ENCODE assay signal across 8 cellular contexts in genomic region chr1:222589462-222590302, GRCh38. TPM values are rescaled to one million over a fixed set of nuclear protein-coding genes. Genes with fewer than 3 reads are reported as not detected.
DNase-seq lines count a peak whose midpoint lies in the region; TF ChIP-seq lines count a peak whose summit lies in the region.

TSS of gene TAF1A (minus strand) at chr1:222589933.

- in situ Hi-C loops in G401 (cut with HindIII; ENCODE audit: low sequenced_read_pairs), result no loop called here

- no peaks in the 10 kb centered on the region for H3K9me3 ChIP-seq in Loucy (ENCODE audit: insufficient read depth, low read depth, low read length)
- no peaks in the 10 kb centered on the region for H3K9me3 ChIP-seq in stomach smooth muscle (ENCODE audit: control insufficient read depth in 2 of 2, low read length in 2 of 2)

- H3K9me3 Mint-ChIP-seq in neural crest cell, result no peaks in the 10 kb centered on the region

- H3K36me3 ChIP-seq in H7 (replicated peaks; ENCODE audit: control insufficient read depth, insufficient read depth, low read length), result peaks cover 6% of the 10 kb centered on the region
- H3K36me3 ChIP-seq in Loucy (ENCODE audit: insufficient read depth, low read length), result no peaks in the 10 kb centered on the region; the same call in 1 of the 2 replicates
- H3K36me3 ChIP-seq in stomach smooth muscle (ENCODE audit: control insufficient read depth in 2 of 2, insufficient read depth in 2 of 2, low read length in 2 of 2), result peaks cover 0 to 3% of the 10 kb centered on the region in 2 donors

- DNase-seq in G401 (ENCODE audit: low spot score) (peak; percentile 92), H7 (peak; percentile 68), SIG-M5 treated with dmso at 0.1 percent for 504 hours (lab: John Stamatoyannopoulos, UW; ENCODE audit: unreplicated experiment) (peak; percentile 92), activated gamma-delta T cell (lab: John Stamatoyannopoulos, UW) (peak; percentile 53), foreskin fibroblast (peak; percentile 72 to 91), neural crest cell (ENCODE audit: low read depth, low spot score) (peak; percentile 63)

- H3K9ac ChIP-seq in Loucy (ENCODE audit: low read depth, low read length, poor library complexity, severe bottlenecking) (peak within 1 kb of the TSS; percentile 88), stomach smooth muscle (ENCODE audit: low read length in 2 of 2) (peak within 1 kb of the TSS; percentile 80 to 82)

- peaks cover 17% of the 10 kb centered on the region for H3K27me3 Mint-ChIP-seq in neural crest cell (ENCODE audit: low read depth)

- no peaks in the 10 kb centered on the region for H3F3A ChIP-seq in Loucy (ENCODE audit: low read depth)

- H3K4me3 ChIP-seq in H7 (ENCODE audit: insufficient read depth, low read depth, low read length) (peak within 1 kb of the TSS; percentile 81), Loucy (ENCODE audit: low read length, poor library complexity, severe bottlenecking) (peak within 1 kb of the TSS; percentile 99), foreskin fibroblast (ENCODE audit: low read depth in 1 of 2, low read length in 2 of 2) (peak within 1 kb of the TSS; percentile 68 to 92), stomach smooth muscle (ENCODE audit: low read length in 2 of 2) (peak within 1 kb of the TSS; percentile 87 to 88)

- H3K4me3 Mint-ChIP-seq in neural crest cell, result peak within 1 kb of the TSS; percentile 99

- H3K36me3 Mint-ChIP-seq in neural crest cell (ENCODE audit: low read depth), result no peaks in the 10 kb centered on the region

- no peak for TF ChIP-seq CTCF in Loucy (conservative IDR thresholded peaks at IDR 0.05; ENCODE audit: low read length)
- no peak for TF ChIP-seq CTCF in foreskin fibroblast (IDR thresholded peaks at IDR 0.05; ENCODE audit: low read depth, low read length)
- TF ChIP-seq CTCF in neural crest cell (conservative IDR thresholded peaks at IDR 0.05), result no peak

- peak within 1 kb of the TSS; percentile 91 for H3K4me2 ChIP-seq in Loucy (ENCODE audit: low read depth, low read length, poor library complexity, severe bottlenecking)

- H3K9me2 ChIP-seq in Loucy (replicated peaks; ENCODE audit: low read depth, low read length), result no peaks in the 10 kb centered on the region

- peaks cover 10% of the 10 kb centered on the region for H4K20me1 ChIP-seq in Loucy (ENCODE audit: insufficient read depth, low read length, poor library complexity, severe bottlenecking)

- H3K27me3 ChIP-seq in H7 (ENCODE audit: control insufficient read depth, insufficient read depth, low read length) (no peaks in the 10 kb centered on the region; the same call in 1 of the 2 replicates), Loucy (ENCODE audit: insufficient read depth, low read length, poor library complexity, severe bottlenecking) (peaks cover 47% of the 10 kb centered on the region), stomach smooth muscle (ENCODE audit: control insufficient read depth in 1 of 2, insufficient read depth in 2 of 2, low read length in 2 of 2) (no peaks in the 10 kb centered on the region)

- peaks cover 34% of the 10 kb centered on the region for H3K4me1 Mint-ChIP-seq in neural crest cell

- peaks cover 46% of the 10 kb centered on the region for H3K4me1 ChIP-seq in Loucy (ENCODE audit: insufficient read depth, low read length, poor library complexity, severe bottlenecking)
- H3K4me1 ChIP-seq in stomach smooth muscle (ENCODE audit: control insufficient read depth, insufficient read depth, low read length), result peaks cover 4% of the 10 kb centered on the region

- H2AFZ ChIP-seq in Loucy (ENCODE audit: low read length), result peak within 1 kb of the TSS; percentile 100

- peak within 1 kb of the TSS; percentile 69 for H3K27ac ChIP-seq in stomach smooth muscle (ENCODE audit: low read length)

- peak within 1 kb of the TSS; percentile 96 for H3K27ac Mint-ChIP-seq in neural crest cell (ENCODE audit: unreplicated experiment)

- peaks cover 51% of the 10 kb centered on the region for H3K79me2 ChIP-seq in Loucy (ENCODE audit: insufficient read depth, low read length)

RNA-seq across cellular contexts. Expression of gene TAF1A, which starts in this region (rescaled TPM):
- 3.1 and 18.4 TPM in 2 replicates for total RNA-seq in G401 (2014; rRNA removed; shearing (Covaris generic))
- 20.6 and 24.0 TPM in 2 replicates for total RNA-seq in H7 (2014; rRNA removed; shearing (Covaris generic))
- 19.7 and 22.7 TPM in 2 replicates for total RNA-seq in neural crest cell

Comparison
In these comparisons a context has a peak if more than half of its experiments do, and no peak if none do; other contexts are left out.
1. Peak in every context shown above with its lines: DNase-seq, H3K4me3 ChIP-seq and H3K27ac ChIP-seq.